ENCODE assay signal across 23 cellular contexts in genomic region chr2:237251959-237252358, GRCh38.
"Had no signal": no experiment of that assay in that cellular context is flagged by ENCODE, and none has a peak within 500 bp of the region (broad histone marks: within the 10 kb centered on the region; RNA-seq: fewer than 3 reads in every experiment).

No MANE protein-coding gene starts in this region.

- DNase-seq: Karpas-422, KBM-7, MG63, NCI-H1092, NCI-H1105 treated with DMSO at 0.1 percent for 48 hours, NCI-H1436, NCI-H187, NCI-H2029, NCI-H2081 treated with DMSO at 0.1 percent for 48 hours, NCI-H2171, NCI-H226, NCI-H446, NCI-H510A, NCI-H524 treated with DMSO at 0.1 percent for 48 hours, NCI-H69, NCI-H774, PC-3, Peyer's patch, SHP77 treated with DMSO at 0.1 percent for 48 hours, SJCRH30 had no signal

- H3K36me3 ChIP-seq: MG63, Peyer's patch, SJCRH30 had no signal

- H3K27ac ChIP-seq: Peyer's patch, SJCRH30 had no signal

- H3K4me1 ChIP-seq: Peyer's patch, SJCRH30 had no signal

- H3K4me3 ChIP-seq: MG63, Peyer's patch, SJCRH30 had no signal

- H3K27me3 ChIP-seq: MG63, Peyer's patch had no signal

- ATAC-seq: HepG2, PC-3, Right ventricle myocardium inferior, SK-N-SH treated with all-trans-retinoic acid at 6 μM for 48 hours had no signal

- H3K9me3 ChIP-seq: MG63, Peyer's patch, SJCRH30 had no signal
